ENCODE assay signal across 1 cellular context in the genomic region with DNA sequence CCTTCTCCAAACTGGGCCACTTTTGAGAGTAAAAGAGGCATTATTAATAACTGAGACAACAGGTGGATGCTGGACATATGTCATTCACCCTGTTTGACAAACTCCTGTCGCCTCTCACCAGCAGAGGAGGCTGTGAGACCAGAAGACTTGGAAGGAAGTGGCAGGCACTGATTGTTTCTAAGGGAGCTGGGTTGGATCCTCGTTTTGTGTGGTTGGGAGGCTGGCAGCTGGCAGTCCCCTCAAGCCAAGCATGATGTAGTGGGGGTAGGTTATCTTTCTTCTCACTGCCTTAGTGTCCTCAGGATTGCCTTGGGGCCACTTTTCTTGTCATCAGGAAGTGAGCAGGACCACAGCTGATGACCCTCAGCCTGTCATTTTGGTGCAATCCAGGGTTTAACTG.
TF ChIP-seq lines count a peak whose summit lies in the region.

No MANE protein-coding gene starts in this region.

TF ChIP-seq in WTC11, 78 proteins besides CTCF, POLR2A, EP300 and RAD21 (continued from another document):
- TF ChIP-seq SMAD3 (CRISPR knock-in tag; IDR thresholded peaks at IDR 0.05; ENCODE audit: borderline replicate concordance) (no peak), TCF7 (CRISPR knock-in tag; IDR thresholded peaks at IDR 0.05; ENCODE audit: low read depth) (no peak), JUN (CRISPR knock-in tag; IDR thresholded peaks at IDR 0.05) (no peak)
- TF ChIP-seq, protein P1, sequence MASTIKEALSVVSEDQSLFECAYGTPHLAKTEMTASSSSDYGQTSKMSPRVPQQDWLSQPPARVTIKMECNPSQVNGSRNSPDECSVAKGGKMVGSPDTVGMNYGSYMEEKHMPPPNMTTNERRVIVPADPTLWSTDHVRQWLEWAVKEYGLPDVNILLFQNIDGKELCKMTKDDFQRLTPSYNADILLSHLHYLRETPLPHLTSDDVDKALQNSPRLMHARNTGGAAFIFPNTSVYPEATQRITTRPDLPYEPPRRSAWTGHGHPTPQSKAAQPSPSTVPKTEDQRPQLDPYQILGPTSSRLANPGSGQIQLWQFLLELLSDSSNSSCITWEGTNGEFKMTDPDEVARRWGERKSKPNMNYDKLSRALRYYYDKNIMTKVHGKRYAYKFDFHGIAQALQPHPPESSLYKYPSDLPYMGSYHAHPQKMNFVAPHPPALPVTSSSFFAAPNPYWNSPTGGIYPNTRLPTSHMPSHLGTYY (CRISPR knock-in tag; IDR thresholded peaks at IDR 0.05) = no peak
